ENCODE assay signal across 1 cellular context in genomic region chr12:124188561-124189405, GRCh38.
TF ChIP-seq lines count a peak whose summit lies in the region.

No MANE protein-coding gene starts in this region.

TF ChIP-seq in HepG2, 621 proteins besides CTCF, POLR2A, EP300 and RAD21 (continued from another document and continues in another):
- TF ChIP-seq, protein P1, sequence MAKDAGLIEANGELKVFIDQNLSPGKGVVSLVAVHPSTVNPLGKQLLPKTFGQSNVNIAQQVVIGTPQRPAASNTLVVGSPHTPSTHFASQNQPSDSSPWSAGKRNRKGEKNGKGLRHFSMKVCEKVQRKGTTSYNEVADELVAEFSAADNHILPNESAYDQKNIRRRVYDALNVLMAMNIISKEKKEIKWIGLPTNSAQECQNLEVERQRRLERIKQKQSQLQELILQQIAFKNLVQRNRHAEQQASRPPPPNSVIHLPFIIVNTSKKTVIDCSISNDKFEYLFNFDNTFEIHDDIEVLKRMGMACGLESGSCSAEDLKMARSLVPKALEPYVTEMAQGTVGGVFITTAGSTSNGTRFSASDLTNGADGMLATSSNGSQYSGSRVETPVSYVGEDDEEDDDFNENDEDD (CRISPR knock-in tag; IDR thresholded peaks at IDR 0.05; ENCODE audit: borderline replicate concordance), result no peak
- TF ChIP-seq, protein P2, sequence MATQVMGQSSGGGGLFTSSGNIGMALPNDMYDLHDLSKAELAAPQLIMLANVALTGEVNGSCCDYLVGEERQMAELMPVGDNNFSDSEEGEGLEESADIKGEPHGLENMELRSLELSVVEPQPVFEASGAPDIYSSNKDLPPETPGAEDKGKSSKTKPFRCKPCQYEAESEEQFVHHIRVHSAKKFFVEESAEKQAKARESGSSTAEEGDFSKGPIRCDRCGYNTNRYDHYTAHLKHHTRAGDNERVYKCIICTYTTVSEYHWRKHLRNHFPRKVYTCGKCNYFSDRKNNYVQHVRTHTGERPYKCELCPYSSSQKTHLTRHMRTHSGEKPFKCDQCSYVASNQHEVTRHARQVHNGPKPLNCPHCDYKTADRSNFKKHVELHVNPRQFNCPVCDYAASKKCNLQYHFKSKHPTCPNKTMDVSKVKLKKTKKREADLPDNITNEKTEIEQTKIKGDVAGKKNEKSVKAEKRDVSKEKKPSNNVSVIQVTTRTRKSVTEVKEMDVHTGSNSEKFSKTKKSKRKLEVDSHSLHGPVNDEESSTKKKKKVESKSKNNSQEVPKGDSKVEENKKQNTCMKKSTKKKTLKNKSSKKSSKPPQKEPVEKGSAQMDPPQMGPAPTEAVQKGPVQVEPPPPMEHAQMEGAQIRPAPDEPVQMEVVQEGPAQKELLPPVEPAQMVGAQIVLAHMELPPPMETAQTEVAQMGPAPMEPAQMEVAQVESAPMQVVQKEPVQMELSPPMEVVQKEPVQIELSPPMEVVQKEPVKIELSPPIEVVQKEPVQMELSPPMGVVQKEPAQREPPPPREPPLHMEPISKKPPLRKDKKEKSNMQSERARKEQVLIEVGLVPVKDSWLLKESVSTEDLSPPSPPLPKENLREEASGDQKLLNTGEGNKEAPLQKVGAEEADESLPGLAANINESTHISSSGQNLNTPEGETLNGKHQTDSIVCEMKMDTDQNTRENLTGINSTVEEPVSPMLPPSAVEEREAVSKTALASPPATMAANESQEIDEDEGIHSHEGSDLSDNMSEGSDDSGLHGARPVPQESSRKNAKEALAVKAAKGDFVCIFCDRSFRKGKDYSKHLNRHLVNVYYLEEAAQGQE (IDR thresholded peaks at IDR 0.05; ENCODE audit: borderline replicate concordance in 1 of 2, low read depth in 1 of 2, low read length in 2 of 2), result no peak
- TF ChIP-seq ZNF17 (CRISPR knock-in tag; IDR thresholded peaks at IDR 0.05) (no peak), ZNF331 (CRISPR knock-in tag; IDR thresholded peaks at IDR 0.05) (no peak), FOSL2 (CRISPR knock-in tag; IDR thresholded peaks at IDR 0.05) (peak; percentile 89), SALL1 (CRISPR knock-in tag; IDR thresholded peaks at IDR 0.05) (peak; percentile 30; the same call in 1 of the 2 replicates), ZHX1 (CRISPR knock-in tag; IDR thresholded peaks at IDR 0.05; ENCODE audit: low read depth) (no peak), SMARCC2 (IDR thresholded peaks at IDR 0.05) (no peak), REXO4 (CRISPR knock-in tag; IDR thresholded peaks at IDR 0.05; ENCODE audit: borderline replicate concordance) (no peak), ZNF772 (CRISPR knock-in tag; IDR thresholded peaks at IDR 0.05) (no peak), HMG20B (CRISPR knock-in tag; conservative IDR thresholded peaks at IDR 0.05) (no peak), AGO1 (IDR thresholded peaks at IDR 0.05; ENCODE audit: low read depth, low read length, poor library complexity, severe bottlenecking) (no peak), MXD3 (CRISPR knock-in tag; IDR thresholded peaks at IDR 0.05) (no peak), ARNT (IDR thresholded peaks at IDR 0.05) (no peak), ZBTB38 (CRISPR knock-in tag; IDR thresholded peaks at IDR 0.05) (no peak), ZNF761 (CRISPR knock-in tag; conservative IDR thresholded peaks at IDR 0.05) (no peak), PTBP1 (IDR thresholded peaks at IDR 0.05; ENCODE audit: low read depth, low read length, poor library complexity, severe bottlenecking) (no peak), CBX1 (IDR thresholded peaks at IDR 0.05; ENCODE audit: low read depth) (no peak), ZNF121 (CRISPR knock-in tag; IDR thresholded peaks at IDR 0.05) (no peak), NR2F2 (IDR thresholded peaks at IDR 0.05; ENCODE audit: borderline replicate concordance, low read depth) (no peak), SOX6 (IDR thresholded peaks at IDR 0.05) (no peak), SOX6 (CRISPR knock-in tag; IDR thresholded peaks at IDR 0.05) (no peak), DBP (CRISPR knock-in tag; IDR thresholded peaks at IDR 0.05; ENCODE audit: not compliant biosample characterization) (no peak), RERE (CRISPR knock-in tag; IDR thresholded peaks at IDR 0.05; ENCODE audit: low read depth) (0 out of 2 replicates have a peak, but pooled peaks have one; percentile 32), HHEX (CRISPR knock-in tag; IDR thresholded peaks at IDR 0.05) (peak; percentile 97)
- TF ChIP-seq, protein P3, sequence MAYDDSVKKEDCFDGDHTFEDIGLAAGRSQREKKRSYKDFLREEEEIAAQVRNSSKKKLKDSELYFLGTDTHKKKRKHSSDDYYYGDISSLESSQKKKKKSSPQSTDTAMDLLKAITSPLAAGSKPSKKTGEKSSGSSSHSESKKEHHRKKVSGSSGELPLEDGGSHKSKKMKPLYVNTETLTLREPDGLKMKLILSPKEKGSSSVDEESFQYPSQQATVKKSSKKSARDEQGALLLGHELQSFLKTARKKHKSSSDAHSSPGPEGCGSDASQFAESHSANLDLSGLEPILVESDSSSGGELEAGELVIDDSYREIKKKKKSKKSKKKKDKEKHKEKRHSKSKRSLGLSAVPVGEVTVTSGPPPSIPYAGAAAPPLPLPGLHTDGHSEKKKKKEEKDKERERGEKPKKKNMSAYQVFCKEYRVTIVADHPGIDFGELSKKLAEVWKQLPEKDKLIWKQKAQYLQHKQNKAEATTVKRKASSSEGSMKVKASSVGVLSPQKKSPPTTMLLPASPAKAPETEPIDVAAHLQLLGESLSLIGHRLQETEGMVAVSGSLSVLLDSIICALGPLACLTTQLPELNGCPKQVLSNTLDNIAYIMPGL (CRISPR knock-in tag; IDR thresholded peaks at IDR 0.05; ENCODE audit: borderline replicate concordance in 1 of 2, low read depth in 1 of 2), result no peak
- TF ChIP-seq, protein P4, sequence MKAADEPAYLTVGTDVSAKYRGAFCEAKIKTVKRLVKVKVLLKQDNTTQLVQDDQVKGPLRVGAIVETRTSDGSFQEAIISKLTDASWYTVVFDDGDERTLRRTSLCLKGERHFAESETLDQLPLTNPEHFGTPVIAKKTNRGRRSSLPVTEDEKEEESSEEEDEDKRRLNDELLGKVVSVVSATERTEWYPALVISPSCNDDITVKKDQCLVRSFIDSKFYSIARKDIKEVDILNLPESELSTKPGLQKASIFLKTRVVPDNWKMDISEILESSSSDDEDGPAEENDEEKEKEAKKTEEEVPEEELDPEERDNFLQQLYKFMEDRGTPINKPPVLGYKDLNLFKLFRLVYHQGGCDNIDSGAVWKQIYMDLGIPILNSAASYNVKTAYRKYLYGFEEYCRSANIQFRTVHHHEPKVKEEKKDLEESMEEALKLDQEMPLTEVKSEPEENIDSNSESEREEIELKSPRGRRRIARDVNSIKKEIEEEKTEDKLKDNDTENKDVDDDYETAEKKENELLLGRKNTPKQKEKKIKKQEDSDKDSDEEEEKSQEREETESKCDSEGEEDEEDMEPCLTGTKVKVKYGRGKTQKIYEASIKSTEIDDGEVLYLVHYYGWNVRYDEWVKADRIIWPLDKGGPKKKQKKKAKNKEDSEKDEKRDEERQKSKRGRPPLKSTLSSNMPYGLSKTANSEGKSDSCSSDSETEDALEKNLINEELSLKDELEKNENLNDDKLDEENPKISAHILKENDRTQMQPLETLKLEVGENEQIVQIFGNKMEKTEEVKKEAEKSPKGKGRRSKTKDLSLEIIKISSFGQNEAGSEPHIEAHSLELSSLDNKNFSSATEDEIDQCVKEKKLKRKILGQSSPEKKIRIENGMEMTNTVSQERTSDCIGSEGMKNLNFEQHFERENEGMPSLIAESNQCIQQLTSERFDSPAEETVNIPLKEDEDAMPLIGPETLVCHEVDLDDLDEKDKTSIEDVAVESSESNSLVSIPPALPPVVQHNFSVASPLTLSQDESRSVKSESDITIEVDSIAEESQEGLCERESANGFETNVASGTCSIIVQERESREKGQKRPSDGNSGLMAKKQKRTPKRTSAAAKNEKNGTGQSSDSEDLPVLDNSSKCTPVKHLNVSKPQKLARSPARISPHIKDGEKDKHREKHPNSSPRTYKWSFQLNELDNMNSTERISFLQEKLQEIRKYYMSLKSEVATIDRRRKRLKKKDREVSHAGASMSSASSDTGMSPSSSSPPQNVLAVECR (CRISPR knock-in tag; IDR thresholded peaks at IDR 0.05; ENCODE audit: borderline replicate concordance), result no peak
- TF ChIP-seq, protein P5, sequence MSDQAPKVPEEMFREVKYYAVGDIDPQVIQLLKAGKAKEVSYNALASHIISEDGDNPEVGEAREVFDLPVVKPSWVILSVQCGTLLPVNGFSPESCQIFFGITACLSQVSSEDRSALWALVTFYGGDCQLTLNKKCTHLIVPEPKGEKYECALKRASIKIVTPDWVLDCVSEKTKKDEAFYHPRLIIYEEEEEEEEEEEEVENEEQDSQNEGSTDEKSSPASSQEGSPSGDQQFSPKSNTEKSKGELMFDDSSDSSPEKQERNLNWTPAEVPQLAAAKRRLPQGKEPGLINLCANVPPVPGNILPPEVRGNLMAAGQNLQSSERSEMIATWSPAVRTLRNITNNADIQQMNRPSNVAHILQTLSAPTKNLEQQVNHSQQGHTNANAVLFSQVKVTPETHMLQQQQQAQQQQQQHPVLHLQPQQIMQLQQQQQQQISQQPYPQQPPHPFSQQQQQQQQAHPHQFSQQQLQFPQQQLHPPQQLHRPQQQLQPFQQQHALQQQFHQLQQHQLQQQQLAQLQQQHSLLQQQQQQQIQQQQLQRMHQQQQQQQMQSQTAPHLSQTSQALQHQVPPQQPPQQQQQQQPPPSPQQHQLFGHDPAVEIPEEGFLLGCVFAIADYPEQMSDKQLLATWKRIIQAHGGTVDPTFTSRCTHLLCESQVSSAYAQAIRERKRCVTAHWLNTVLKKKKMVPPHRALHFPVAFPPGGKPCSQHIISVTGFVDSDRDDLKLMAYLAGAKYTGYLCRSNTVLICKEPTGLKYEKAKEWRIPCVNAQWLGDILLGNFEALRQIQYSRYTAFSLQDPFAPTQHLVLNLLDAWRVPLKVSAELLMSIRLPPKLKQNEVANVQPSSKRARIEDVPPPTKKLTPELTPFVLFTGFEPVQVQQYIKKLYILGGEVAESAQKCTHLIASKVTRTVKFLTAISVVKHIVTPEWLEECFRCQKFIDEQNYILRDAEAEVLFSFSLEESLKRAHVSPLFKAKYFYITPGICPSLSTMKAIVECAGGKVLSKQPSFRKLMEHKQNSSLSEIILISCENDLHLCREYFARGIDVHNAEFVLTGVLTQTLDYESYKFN (CRISPR knock-in tag; conservative IDR thresholded peaks at IDR 0.05), result no peak
- TF ChIP-seq, protein P6, sequence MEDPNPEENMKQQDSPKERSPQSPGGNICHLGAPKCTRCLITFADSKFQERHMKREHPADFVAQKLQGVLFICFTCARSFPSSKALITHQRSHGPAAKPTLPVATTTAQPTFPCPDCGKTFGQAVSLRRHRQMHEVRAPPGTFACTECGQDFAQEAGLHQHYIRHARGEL (CRISPR knock-in tag; IDR thresholded peaks at IDR 0.05), result no peak
